8 cellular contexts compared by ENCODE assay signal in the genomic region with DNA sequence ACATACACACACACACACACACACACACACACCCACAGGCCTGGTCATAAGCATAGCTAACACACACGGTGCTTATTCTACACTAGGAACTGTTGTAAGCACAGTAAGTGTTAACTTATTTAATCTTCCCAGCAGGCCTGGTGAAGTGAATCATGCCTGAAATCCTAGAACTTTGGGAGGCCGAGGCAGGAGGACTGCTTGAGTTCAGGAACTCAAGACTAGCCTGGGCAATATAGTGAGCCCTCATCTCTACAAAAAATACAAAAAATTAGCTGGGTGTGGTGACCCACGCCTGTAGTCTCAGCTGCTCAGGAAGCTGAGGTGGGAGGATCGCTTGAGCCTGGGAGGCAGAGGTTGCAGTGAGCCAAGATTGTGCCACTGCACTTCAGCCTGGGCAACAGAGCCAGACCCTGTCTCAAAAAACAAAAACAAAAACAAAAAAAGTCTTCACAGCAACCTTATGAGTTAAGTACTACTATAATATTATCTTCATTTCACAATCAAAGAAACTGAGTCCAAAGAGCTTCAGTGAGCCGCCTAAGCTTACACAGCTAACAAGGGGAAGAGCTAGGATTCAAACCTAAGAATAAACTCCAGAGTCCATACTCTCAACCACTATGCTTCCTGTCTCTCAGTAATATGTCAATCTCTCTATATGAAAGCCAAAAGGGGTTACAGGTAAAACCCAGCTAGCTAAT. TPM values are rescaled to one million over a fixed set of nuclear protein-coding genes. Genes with fewer than 3 reads are reported as not detected.
DNase-seq lines count a peak whose midpoint lies in the region; ATAC-seq and TF ChIP-seq lines count a peak whose summit lies in the region.

No MANE protein-coding gene starts in this region.

- peaks cover 2% of the 10 kb centered on the region for H3K36me3 Mint-ChIP-seq in IgD-negative memory B cell

- DNase-seq in body of pancreas (no peak), NCI-H1417 treated with DMSO at 0.1 percent for 48 hours (lab: John Stamatoyannopoulos, UW) (no peak), cortex of kidney (lab: John Stamatoyannopoulos, UW) (no peak)
- DNase-seq in stimulated activated naive CD4-positive, alpha-beta T cell treated with Interleukin-2 at 50 U/mL for 16 hours (lab: John Stamatoyannopoulos, UW): no peak

- no peaks in the 10 kb centered on the region for H3K27me3 Mint-ChIP-seq in IgD-negative memory B cell

- H3K9me3 Mint-ChIP-seq in IgD-negative memory B cell: no peaks in the 10 kb centered on the region

- TF ChIP-seq CTCF in 22Rv1 (IDR thresholded peaks at IDR 0.05) (no peak), body of pancreas (IDR thresholded peaks at IDR 0.05) (no peak)

- WGBS in body of pancreas, 2 donors: 28 to 33% methylated on average over 5 of the region's 5 CpGs

- H3K4me1 ChIP-seq in body of pancreas: peaks cover 51% of the 10 kb centered on the region
- H3K4me1 ChIP-seq in muscle layer of colon (ENCODE audit: insufficient read depth, low read length): peaks cover 23% of the 10 kb centered on the region

- ATAC-seq in body of pancreas: no peak
- no peak for ATAC-seq in GM18520 (IDR thresholded peaks at IDR 0.05; ENCODE audit: unreplicated experiment)

- intact Hi-C loops in body of pancreas (cut with DNase I): no loop called here

- no peaks in the 10 kb centered on the region for H3K27me3 ChIP-seq in body of pancreas
- H3K27me3 ChIP-seq in muscle layer of colon (ENCODE audit: control insufficient read depth in 1 of 2, insufficient read depth in 2 of 2, low read length in 2 of 2): no peaks in the 10 kb centered on the region

- TF ChIP-seq POLR2A in body of pancreas (IDR thresholded peaks at IDR 0.05): no peak

- peaks cover 26 to 32% (median 29%) of the 10 kb centered on the region in 3 donors for H3K4me1 Mint-ChIP-seq in IgD-negative memory B cell

- H3K36me3 ChIP-seq in body of pancreas (replicated peaks in 1 of 2; ENCODE audit: insufficient read depth in 1 of 2, low read depth in 2 of 2) (no peaks in the 10 kb centered on the region), muscle layer of colon (ENCODE audit: insufficient read depth, low read length) (no peaks in the 10 kb centered on the region)

- peak overlapping the region; percentile 84 to 96 (median 92) for H3K4me3 Mint-ChIP-seq in IgD-negative memory B cell

- H3K9me3 ChIP-seq in body of pancreas (no peaks in the 10 kb centered on the region), muscle layer of colon (ENCODE audit: low read length) (no peaks in the 10 kb centered on the region)

- H3K27ac ChIP-seq in 22Rv1 (peak overlapping the region; percentile 62), body of pancreas (peak overlapping the region; percentile 60 to 83 (median 76)), muscle layer of colon (ENCODE audit: low read depth, low read length) (peak overlapping the region; percentile 27)

- no peak overlapping the region for H3K4me3 ChIP-seq in body of pancreas
- peak overlapping the region in 1 of 2 donors; percentile 84 for H3K4me3 ChIP-seq in muscle layer of colon (ENCODE audit: low read depth in 1 of 2, low read length in 2 of 2)

- peak overlapping the region; percentile 18 to 87 (median 47) for H3K27ac Mint-ChIP-seq in IgD-negative memory B cell

- no peak overlapping the region for H3K9ac ChIP-seq in muscle layer of colon (ENCODE audit: low read length)

RNA-seq across cellular contexts. Expression of a gene that starts 2.3 kb away (rescaled TPM):
- 3.4 TPM for polyA plus RNA-seq in IgD-negative memory B cell
- 1 to 10 TPM; 9.6 to 9.9 TPM for total RNA-seq in body of pancreas
